In genomic region chr1:67721112-67721511, GRCh38 we compare ENCODE assay signal across 19 cellular contexts.
"Had no signal": no experiment of that assay in that cellular context is flagged by ENCODE, and none has a peak within 500 bp of the region (broad histone marks: within the 10 kb centered on the region; RNA-seq: fewer than 3 reads in every experiment).

No MANE protein-coding gene starts in this region.

- H3K9me3 Mint-ChIP-seq: natural killer cell, neural crest cell had no signal

- H3K36me3 Mint-ChIP-seq: natural killer cell had no signal

- H3K4me3 ChIP-seq: dorsolateral prefrontal cortex, hepatocyte, mucosa of descending colon, ovary, right atrium auricular region, suprapubic skin, tibial nerve, upper lobe of right lung, vagina had no signal

- H2AFZ ChIP-seq: hepatocyte had no signal

- H3K9me3 ChIP-seq: mucosa of descending colon, ovary, right atrium auricular region, suprapubic skin, tibial nerve, upper lobe of right lung, vagina had no signal

- H3K27ac ChIP-seq: dorsolateral prefrontal cortex, foreskin keratinocyte, hepatocyte, ovary, right atrium auricular region, suprapubic skin, upper lobe of right lung, vagina had no signal

- DNase-seq: cortex of kidney; dorsolateral prefrontal cortex; effector CD8-positive, alpha-beta T cell; foreskin keratinocyte; head of caudate nucleus; mucosa of descending colon; natural killer cell; nucleus accumbens; ovary; small intestine; stimulated activated CD4-positive, alpha-beta T cell treated with anti-CD3 and anti-CD28 coated beads, Interleukin-12 subunit alpha, Interleukin-12 subunit beta, amount 100 ng/mL, for 4 hours; stimulated activated naive CD4-positive, alpha-beta T cell treated with Interleukin-2 at 50 U/mL for 16 hours; upper lobe of right lung had no signal

- H3K27ac Mint-ChIP-seq: natural killer cell had no signal

- H3K4me2 ChIP-seq: hepatocyte had no signal

- H3K4me3 Mint-ChIP-seq: natural killer cell, neural crest cell had no signal

- ATAC-seq: foreskin keratinocyte, mucosa of descending colon, natural killer cell, upper lobe of right lung had no signal

- H3K36me3 ChIP-seq: ovary, right atrium auricular region, suprapubic skin, tibial nerve, upper lobe of right lung, vagina had no signal

- H3K4me1 Mint-ChIP-seq: neural crest cell had no signal

- H3K27me3 ChIP-seq: dorsolateral prefrontal cortex, foreskin keratinocyte, hepatocyte, ovary, right atrium auricular region, suprapubic skin, tibial nerve, upper lobe of right lung, vagina had no signal
